ENCODE assay signal across 8 cellular contexts in the genomic region with DNA sequence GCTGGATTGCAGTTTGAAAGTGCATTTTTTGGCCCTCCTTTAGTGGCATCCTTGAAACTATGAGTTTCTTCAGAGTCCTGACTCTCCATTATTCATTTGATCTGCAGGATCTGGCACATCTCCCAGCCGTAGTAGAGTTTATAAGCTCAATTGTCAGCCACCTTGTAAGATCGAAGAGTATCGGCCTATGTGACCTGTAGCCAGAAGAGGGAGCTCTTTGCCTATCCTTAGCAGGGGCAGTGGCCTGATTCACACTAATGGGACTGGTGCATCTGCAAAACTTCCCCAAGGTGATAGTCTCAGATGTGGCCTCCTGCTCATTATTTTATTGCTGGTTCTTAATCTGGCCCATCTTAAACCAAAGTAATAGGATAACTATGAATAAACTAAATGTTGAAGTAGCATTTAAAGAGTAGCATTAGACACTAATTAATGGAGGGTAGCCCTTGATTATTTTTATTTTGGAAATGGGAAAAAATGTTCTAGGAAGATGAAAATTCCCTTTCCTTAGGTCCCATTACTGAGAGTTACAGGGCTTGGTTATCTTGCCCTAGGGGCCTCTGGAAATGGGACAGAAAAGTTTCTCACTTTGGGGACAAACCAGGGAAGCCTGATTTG. TPM values are rescaled to one million over a fixed set of nuclear protein-coding genes. Genes with fewer than 3 reads are reported as not detected.
DNase-seq lines count a peak whose midpoint lies in the region; ATAC-seq and TF ChIP-seq lines count a peak whose summit lies in the region.

No MANE protein-coding gene starts in this region.

- no peak overlapping the region for H3K27ac ChIP-seq in 22Rv1

- DNase-seq in GM13977 (ENCODE audit: low spot score), result peak; percentile 65
- peak; percentile 67 for DNase-seq in NCI-H128 (lab: John Stamatoyannopoulos, UW; ENCODE audit: unreplicated experiment)
- peak in 2 of 3 donors; percentile 26 to 51 for DNase-seq in T-helper 17 cell
- DNase-seq in astrocyte of the spinal cord (ENCODE audit: low read depth, low spot score), result peak; percentile 67
- peak; percentile 66 for DNase-seq in inferior parietal cortex (ENCODE audit: extremely low spot score)
- peak; percentile 43 to 59 for DNase-seq in stimulated activated CD4-positive, alpha-beta T cell treated with anti-CD3 and anti-CD28 coated beads, Interleukin-2, amount 100 ng/mL, for 24 hours

- no peaks in the 10 kb centered on the region for H3K9me3 ChIP-seq in T-helper 17 cell (ENCODE audit: control insufficient read depth, low read length, poor library complexity, severe bottlenecking)

- H3K36me3 Mint-ChIP-seq in T-helper 17 cell (ENCODE audit: low read depth), result peaks cover 3% of the 10 kb centered on the region

- peak; percentile 86 for TF ChIP-seq CTCF in 22Rv1 (IDR thresholded peaks at IDR 0.05)
- TF ChIP-seq CTCF in GM13977 (IDR thresholded peaks at IDR 0.05; ENCODE audit: extremely low read depth, insufficient read depth, missing control alignments), result peak; percentile 82
- TF ChIP-seq CTCF in astrocyte of the spinal cord (IDR thresholded peaks at IDR 0.05; ENCODE audit: low read depth, low read length), result peak; percentile 82

- peaks cover 13% of the 10 kb centered on the region for H3K4me1 Mint-ChIP-seq in T-helper 17 cell

- H3K4me3 Mint-ChIP-seq in T-helper 17 cell, result no peak overlapping the region

- H3K27me3 Mint-ChIP-seq in T-helper 17 cell, result no peaks in the 10 kb centered on the region

- no peak overlapping the region for H3K4me3 ChIP-seq in astrocyte of the spinal cord (ENCODE audit: low read depth, low read length)

- H3K27ac Mint-ChIP-seq in T-helper 17 cell, result peak overlapping the region; percentile 16

- ATAC-seq in HG02840 (IDR thresholded peaks at IDR 0.05; ENCODE audit: low FRiP score, unreplicated experiment) (peak; percentile 40), T-helper 17 cell (peak; percentile 97)

- in situ Hi-C loops in GM13977 (cut with MboI; ENCODE audit: low pct_unique_long_range_greater_than_20kb, low sequenced_read_pairs, unreplicated experiment), result loop anchor here (5.0 to 25.0 kb wide), 2 partner anchors 405 to 875 kb away; partner anchors contain the start of genes CD200R1 and GTPBP8
- in situ Hi-C loops in astrocyte of the spinal cord (cut with HindIII; ENCODE audit: low sequenced_read_pairs), result no loop called here

RNA-seq across cellular contexts. Expression of gene GCSAM, which starts 21.2 kb away (rescaled TPM):
- 10 to 100 TPM; 14.2 to 21.2 TPM for total RNA-seq in T-helper 17 cell

RNA-seq across cellular contexts. Expression of gene C3orf52, which starts 25.7 kb away (rescaled TPM):
- total RNA-seq in T-helper 17 cell, result 1 to 10 TPM; 2.0 to 4.1 TPM
